ENCODE assay signal across 9 cellular contexts in genomic region chr1:177209357-177209756, GRCh38. TPM values are rescaled to one million over a fixed set of nuclear protein-coding genes. Genes with fewer than 3 reads are reported as not detected.
DNase-seq lines count a peak whose midpoint lies in the region; ATAC-seq and TF ChIP-seq lines count a peak whose summit lies in the region.
"Had no signal": no experiment of that assay in that cellular context is flagged by ENCODE, and none has a peak within 500 bp of the region (broad histone marks: within the 10 kb centered on the region; RNA-seq: fewer than 3 reads in every experiment).

No MANE protein-coding gene starts in this region.

- intact Hi-C loops in heart right ventricle (cut with DNase I) = no loop called here
- intact Hi-C loops in stomach (cut with DNase I; ENCODE audit: low total_unique reads) = no loop called here

- H3K27ac ChIP-seq in SJSA1 (no peak overlapping the region), heart right ventricle (peak overlapping the region in 2 of 10 donors; percentile 6 to 41), stomach (peak overlapping the region in 2 of 5 donors; percentile 9 to 25)

- H3K36me3 Mint-ChIP-seq in stimulated activated naive B cell treated with anti-CD40 and anti-IgM and Interleukin-4, amounts not matched to agents 10 μg/mL and 1 μg/mL and 100 μg/mL, for 72 hours = no peaks in the 10 kb centered on the region

- no peak overlapping the region for H3K4me3 Mint-ChIP-seq in stimulated activated naive B cell treated with anti-CD40 and anti-IgM and Interleukin-4, amounts not matched to agents 10 μg/mL and 1 μg/mL and 100 μg/mL, for 72 hours

- H3K27me3 ChIP-seq in SJSA1 (replicated peaks) (no peaks in the 10 kb centered on the region), heart right ventricle (no peaks in the 10 kb centered on the region), stomach (no peaks in the 10 kb centered on the region)

- peak; percentile 77 to 97 (median 87) for ATAC-seq in heart right ventricle
- no peak for ATAC-seq in stimulated activated naive B cell treated with anti-CD40 and anti-IgM and Interleukin-4, amounts not matched to agents 10 μg/mL and 1 μg/mL and 100 μg/mL, for 72 hours (replicated peaks)
- no peak for ATAC-seq in HG03521 (IDR thresholded peaks at IDR 0.05; ENCODE audit: unreplicated experiment)
- no peak for ATAC-seq in GM18520 (IDR thresholded peaks at IDR 0.05; ENCODE audit: unreplicated experiment)

- H3K4me3 ChIP-seq in SJSA1 (no peak overlapping the region), heart right ventricle (no peak overlapping the region), stomach (no peak overlapping the region)

- TF ChIP-seq POLR2A in stomach (IDR thresholded peaks at IDR 0.05) = no peak

- no peaks in the 10 kb centered on the region for H3K4me1 Mint-ChIP-seq in stimulated activated naive B cell treated with anti-CD40 and anti-IgM and Interleukin-4, amounts not matched to agents 10 μg/mL and 1 μg/mL and 100 μg/mL, for 72 hours

- no peaks in the 10 kb centered on the region for H3K36me3 ChIP-seq in SJSA1
- H3K36me3 ChIP-seq in heart right ventricle = no peaks in the 10 kb centered on the region
- no peaks in the 10 kb centered on the region for H3K36me3 ChIP-seq in stomach

- peak; percentile 29 for DNase-seq in HuH-7 (ENCODE audit: low spot score)
- peak; percentile 88 to 95 for DNase-seq in SJSA1 (ENCODE audit: low read depth in 1 of 2, low spot score in 2 of 2)
- peak; percentile 41 to 59 for DNase-seq in heart right ventricle
- peak; percentile 54 for DNase-seq in stomach
- no peak for DNase-seq in stimulated activated naive B cell treated with anti-CD40 and anti-IgM and Interleukin-4, amounts not matched to agents 10 μg/mL and 1 μg/mL and 100 μg/mL, for 72 hours
- no peak for DNase-seq in stimulated activated naive CD4-positive, alpha-beta T cell treated with Interleukin-2 at 50 U/mL for 16 hours (lab: John Stamatoyannopoulos, UW)

- H3K4me1 ChIP-seq in SJSA1 (replicated peaks) (no peaks in the 10 kb centered on the region; the same call in 1 of the 2 replicates), heart right ventricle (peaks cover 3 to 37% (median 22%) of the 10 kb centered on the region in 9 donors), stomach (peaks cover 0 to 15% (median 12%) of the 10 kb centered on the region in 4 donors)

- TF ChIP-seq EP300 in stomach (IDR thresholded peaks at IDR 0.05) = no peak

- no peaks in the 10 kb centered on the region for H3K9me3 Mint-ChIP-seq in stimulated activated naive B cell treated with anti-CD40 and anti-IgM and Interleukin-4, amounts not matched to agents 10 μg/mL and 1 μg/mL and 100 μg/mL, for 72 hours

- H3K27ac Mint-ChIP-seq in stimulated activated naive B cell treated with anti-CD40 and anti-IgM and Interleukin-4, amounts not matched to agents 10 μg/mL and 1 μg/mL and 100 μg/mL, for 72 hours = no peak overlapping the region

- 23 to 29% methylated on average over 3 of the region's 3 CpGs for WGBS in heart right ventricle, 2 donors
- WGBS in stomach, 5 donors = 32 to 42% (median 38%) methylated on average over 3 of the region's 3 CpGs

- TF ChIP-seq CTCF in heart right ventricle (IDR thresholded peaks at IDR 0.05) (no peak), stomach (IDR thresholded peaks at IDR 0.05) (no peak)

- no peaks in the 10 kb centered on the region for H3K27me3 Mint-ChIP-seq in stimulated activated naive B cell treated with anti-CD40 and anti-IgM and Interleukin-4, amounts not matched to agents 10 μg/mL and 1 μg/mL and 100 μg/mL, for 72 hours

- H3K9me3 ChIP-seq in SJSA1 (replicated peaks) (no peaks in the 10 kb centered on the region), heart right ventricle (no peaks in the 10 kb centered on the region), stomach (no peaks in the 10 kb centered on the region)

RNA-seq across cellular contexts. Expression of gene BRINP2, which starts 38.6 kb away (rescaled TPM):
- total RNA-seq in SJSA1 (2014; rRNA removed; shearing (Covaris generic)) = not detected in 2 replicates
- under 1 TPM in 8 of 10 donors, not detected in 2; 0.15 to 0.66 (median 0.29) TPM for total RNA-seq in heart right ventricle
- polyA plus RNA-seq in heart right ventricle = under 1 TPM; 0.19 to 0.22 TPM
- total RNA-seq in stomach = under 1 TPM in 1 of 5 donors, not detected in 4; 0.55 TPM
- under 1 TPM in 2 of 3 donors, not detected in 1; 0.08 to 0.15 TPM for polyA plus RNA-seq in stomach
- total RNA-seq: glomerular endothelial cell had no signal

RNA-seq across cellular contexts. Expression of gene ASTN1, which starts 44.8 kb away (rescaled TPM):
- total RNA-seq in SJSA1 (2014; rRNA removed; shearing (Covaris generic)) = 0.06 and 0.13 TPM in 2 replicates
- total RNA-seq in heart right ventricle = under 1 TPM; 0.21 to 0.88 (median 0.41) TPM
- polyA plus RNA-seq in heart right ventricle = under 1 TPM; 0.14 to 0.15 TPM
- 1 to 10 TPM in 1 of 5 donors, under 1 TPM in 1, not detected in 3; 0.72 to 2.4 TPM for total RNA-seq in stomach
- polyA plus RNA-seq in stomach = under 1 TPM in 2 of 3 donors, not detected in 1; 0.13 to 0.31 TPM
- total RNA-seq: glomerular endothelial cell had no signal

Comparison
In these comparisons a context has a peak if more than half of its experiments do, and no peak if none do; other contexts are left out.
1. DNase-seq: peak in HuH-7 (single experiment), SJSA1 (2 of 2), heart right ventricle (2 of 2) and stomach (single experiment); none in stimulated activated naive B cell treated with anti-CD40 and anti-IgM and Interleukin-4, amounts not matched to agents 10 μg/mL and 1 μg/mL and 100 μg/mL, for 72 hours (single experiment) and stimulated activated naive CD4-positive, alpha-beta T cell treated with Interleukin-2 at 50 U/mL for 16 hours (single experiment).
2. ATAC-seq: peak in heart right ventricle (8 of 8); none in stimulated activated naive B cell treated with anti-CD40 and anti-IgM and Interleukin-4, amounts not matched to agents 10 μg/mL and 1 μg/mL and 100 μg/mL, for 72 hours (0 of 2), HG03521 (single experiment) and GM18520 (single experiment).